7 cellular contexts compared by ENCODE assay signal in the genomic region with DNA sequence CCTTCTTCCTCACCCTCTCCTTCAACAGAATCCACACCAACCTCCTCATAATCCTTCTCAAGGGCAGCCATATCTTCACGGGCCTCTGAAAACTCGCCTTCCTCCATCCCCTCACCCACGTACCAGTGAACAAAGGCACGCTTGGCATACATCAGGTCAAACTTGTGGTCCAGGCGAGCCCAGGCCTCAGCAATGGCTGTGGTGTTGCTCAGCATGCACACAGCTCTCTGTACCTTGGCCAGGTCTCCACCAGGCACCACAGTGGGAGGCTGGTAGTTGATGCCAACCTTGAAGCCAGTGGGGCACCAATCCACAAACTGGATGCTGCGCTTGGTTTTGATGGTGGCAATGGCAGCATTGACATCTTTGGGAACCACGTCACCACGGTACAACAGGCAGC. TPM values are rescaled to one million over a fixed set of nuclear protein-coding genes. Genes with fewer than 3 reads are reported as not detected.
DNase-seq lines count a peak whose midpoint lies in the region; ATAC-seq and TF ChIP-seq lines count a peak whose summit lies in the region.
"Not testable (repeated sequence)": the region's sequence is repeated elsewhere in the genome, so short reads cannot be mapped to it uniquely, and the experiment has no call there.
"Had no signal": no experiment of that assay in that cellular context is flagged by ENCODE, and none has a peak within 500 bp of the region (broad histone marks: within the 10 kb centered on the region; RNA-seq: fewer than 3 reads in every experiment).

No MANE protein-coding gene starts in this region.

- in situ Hi-C loops in Panc1 (cut with HindIII; ENCODE audit: low pct_unique_long_range_greater_than_20kb, low sequenced_read_pairs): not testable (repeated sequence)

- H3K4me3 ChIP-seq in CD8-positive, alpha-beta T cell (ENCODE audit: low read depth, low read length); Panc1 (ENCODE audit: low read depth in 2 of 2, low read length in 2 of 2): not testable (repeated sequence)

- ATAC-seq in CD8-positive, alpha-beta T cell; Panc1; activated CD8-positive, alpha-beta T cell treated with anti-CD3 and anti-CD28 coated beads, Interleukin-2, amount 10 ng/mL, durations not matched to agents 7 days and 5 days; stimulated activated naive B cell treated with anti-CD40 and anti-IgM and Interleukin-4, amounts not matched to agents 10 μg/mL and 1 μg/mL and 100 μg/mL, for 72 hours (replicated peaks): not testable (repeated sequence)

- H3K27ac Mint-ChIP-seq in CD8-positive, alpha-beta T cell: peak overlapping the region; percentile 79
- H3K27ac Mint-ChIP-seq in activated CD8-positive, alpha-beta T cell treated with anti-CD3 and anti-CD28 coated beads, Interleukin-2, amount 10 ng/mL, durations not matched to agents 7 days and 5 days: peak overlapping the region; percentile 60
- peak overlapping the region; percentile 96 for H3K27ac Mint-ChIP-seq in activated naive CD8-positive, alpha-beta T cell
- peak overlapping the region in 5 of 6 donors; percentile 24 to 85 (median 79) for H3K27ac Mint-ChIP-seq in immature natural killer cell
- H3K27ac Mint-ChIP-seq in stimulated activated naive B cell treated with anti-CD40 and anti-IgM and Interleukin-4, amounts not matched to agents 10 μg/mL and 1 μg/mL and 100 μg/mL, for 72 hours: peak overlapping the region; percentile 42

- POLR2A ChIA-PET in CD8-positive, alpha-beta T cell (lab: Charles Lee): interaction anchor here (1.0 to 1.2 kb wide), 2 partner anchors 17 to 20 kb away, joined by 3 to 4 read pairs; a partner anchor contains a TSS
- POLR2A ChIA-PET in Panc1 (lab: Charles Lee): interaction anchor here (0.8 kb wide), 1 partner anchor 60 kb away, joined by 4 read pairs; no protein-coding TSS in a partner anchor
- POLR2A ChIA-PET in activated CD8-positive, alpha-beta T cell treated with anti-CD3 and anti-CD28 coated beads, Interleukin-2, amount 10 ng/mL, durations not matched to agents 7 days and 5 days (lab: Charles Lee): interaction anchor here (0.9 to 5.9 kb wide), 9 partner anchors 11 to 85 kb away, joined by 3 to 165 read pairs (median 4); a partner anchor contains a TSS

- not testable (repeated sequence) for H3K27me3 Mint-ChIP-seq in CD8-positive, alpha-beta T cell (ENCODE audit: low read depth); activated CD8-positive, alpha-beta T cell treated with anti-CD3 and anti-CD28 coated beads, Interleukin-2, amount 10 ng/mL, durations not matched to agents 7 days and 5 days (ENCODE audit: low read depth); activated naive CD8-positive, alpha-beta T cell; stimulated activated naive B cell treated with anti-CD40 and anti-IgM and Interleukin-4, amounts not matched to agents 10 μg/mL and 1 μg/mL and 100 μg/mL, for 72 hours
- H3K27me3 Mint-ChIP-seq in immature natural killer cell (ENCODE audit: low read depth in 3 of 3): peaks cover 14 to 29% (median 22%) of the 10 kb centered on the region in 3 donors

- H3K4me3 Mint-ChIP-seq in CD8-positive, alpha-beta T cell: peak overlapping the region; percentile 32
- H3K4me3 Mint-ChIP-seq in activated CD8-positive, alpha-beta T cell treated with anti-CD3 and anti-CD28 coated beads, Interleukin-2, amount 10 ng/mL, durations not matched to agents 7 days and 5 days: peak overlapping the region; percentile 7
- peak overlapping the region; percentile 51 for H3K4me3 Mint-ChIP-seq in activated naive CD8-positive, alpha-beta T cell
- peak overlapping the region in 3 of 5 donors; percentile 10 to 40 (median 38) for H3K4me3 Mint-ChIP-seq in immature natural killer cell
- H3K4me3 Mint-ChIP-seq in stimulated activated naive B cell treated with anti-CD40 and anti-IgM and Interleukin-4, amounts not matched to agents 10 μg/mL and 1 μg/mL and 100 μg/mL, for 72 hours: not testable (repeated sequence)

- not testable (repeated sequence) for TF ChIP-seq CTCF in CD8-positive, alpha-beta T cell (IDR thresholded peaks at IDR 0.05); Panc1 (IDR thresholded peaks at IDR 0.05)

- H3K9me3 Mint-ChIP-seq in CD8-positive, alpha-beta T cell; activated CD8-positive, alpha-beta T cell treated with anti-CD3 and anti-CD28 coated beads, Interleukin-2, amount 10 ng/mL, durations not matched to agents 7 days and 5 days (ENCODE audit: insufficient read depth); activated naive CD8-positive, alpha-beta T cell (ENCODE audit: low read depth); immature natural killer cell; stimulated activated naive B cell treated with anti-CD40 and anti-IgM and Interleukin-4, amounts not matched to agents 10 μg/mL and 1 μg/mL and 100 μg/mL, for 72 hours: not testable (repeated sequence)

- H3K27me3 ChIP-seq in CD8-positive, alpha-beta T cell (ENCODE audit: insufficient read depth, low read length); Panc1 (ENCODE audit: control insufficient read depth, insufficient read depth, low read length): not testable (repeated sequence)

- peaks cover 41% of the 10 kb centered on the region for H3K36me3 Mint-ChIP-seq in CD8-positive, alpha-beta T cell
- H3K36me3 Mint-ChIP-seq in activated CD8-positive, alpha-beta T cell treated with anti-CD3 and anti-CD28 coated beads, Interleukin-2, amount 10 ng/mL, durations not matched to agents 7 days and 5 days (ENCODE audit: low read depth): peaks cover 49% of the 10 kb centered on the region
- H3K36me3 Mint-ChIP-seq in activated naive CD8-positive, alpha-beta T cell: peaks cover 17% of the 10 kb centered on the region
- H3K36me3 Mint-ChIP-seq in immature natural killer cell: peaks cover 15 to 26% (median 21%) of the 10 kb centered on the region in 3 donors
- H3K36me3 Mint-ChIP-seq in stimulated activated naive B cell treated with anti-CD40 and anti-IgM and Interleukin-4, amounts not matched to agents 10 μg/mL and 1 μg/mL and 100 μg/mL, for 72 hours: peaks cover 36 to 44% of the 10 kb centered on the region in 2 donors

- CTCF ChIA-PET in CD8-positive, alpha-beta T cell (lab: Charles Lee): interaction anchor here (1.2 to 1.8 kb wide), 3 partner anchors 36 to 63 kb away, joined by 3 to 5 read pairs (median 3); no protein-coding TSS in a partner anchor
- CTCF ChIA-PET in Panc1 (lab: Charles Lee): not testable (repeated sequence)
- CTCF ChIA-PET in activated CD8-positive, alpha-beta T cell treated with anti-CD3 and anti-CD28 coated beads, Interleukin-2, amount 10 ng/mL, durations not matched to agents 7 days and 5 days (lab: Charles Lee): interaction anchor here (0.9 to 1.6 kb wide), 5 partner anchors 16 to 275 kb away, joined by 3 to 5 read pairs (median 4); no protein-coding TSS in a partner anchor

- intact Hi-C loops in CD8-positive, alpha-beta T cell (cut with DNase I, micrococcal nuclease); Panc1 (cut with micrococcal nuclease; ENCODE audit: unreplicated experiment): not testable (repeated sequence)

- H3K27ac ChIP-seq in CD8-positive, alpha-beta T cell (ENCODE audit: low read depth, low read length); Panc1 (ENCODE audit: low read length): not testable (repeated sequence)

- DNase-seq in CD8-positive, alpha-beta T cell; Panc1 (ENCODE audit: low read depth, low spot score); activated CD8-positive, alpha-beta T cell treated with anti-CD3 and anti-CD28 coated beads, Interleukin-2, amount 10 ng/mL, durations not matched to agents 7 days and 5 days; immature natural killer cell; stimulated activated naive B cell treated with anti-CD40 and anti-IgM and Interleukin-4, amounts not matched to agents 10 μg/mL and 1 μg/mL and 100 μg/mL, for 72 hours: not testable (repeated sequence)

- not testable (repeated sequence) for H3K9me3 ChIP-seq in CD8-positive, alpha-beta T cell (ENCODE audit: low read length); Panc1 (ENCODE audit: control insufficient read depth, insufficient read depth, low read depth, low read length)

- peaks cover 45% of the 10 kb centered on the region for H3K4me1 Mint-ChIP-seq in CD8-positive, alpha-beta T cell (ENCODE audit: low read depth)
- peaks cover 42% of the 10 kb centered on the region for H3K4me1 Mint-ChIP-seq in activated CD8-positive, alpha-beta T cell treated with anti-CD3 and anti-CD28 coated beads, Interleukin-2, amount 10 ng/mL, durations not matched to agents 7 days and 5 days (ENCODE audit: low read depth)
- peaks cover 40% of the 10 kb centered on the region for H3K4me1 Mint-ChIP-seq in activated naive CD8-positive, alpha-beta T cell (ENCODE audit: low read depth)
- peaks cover 37 to 48% of the 10 kb centered on the region in 2 donors for H3K4me1 Mint-ChIP-seq in immature natural killer cell
- peaks cover 24 to 47% of the 10 kb centered on the region in 2 donors for H3K4me1 Mint-ChIP-seq in stimulated activated naive B cell treated with anti-CD40 and anti-IgM and Interleukin-4, amounts not matched to agents 10 μg/mL and 1 μg/mL and 100 μg/mL, for 72 hours

- BruUV-seq in Panc1 (replicated peaks; lab: Mats Ljungman, UMichigan): TSS peak; percentile 89

- H3K36me3 ChIP-seq in CD8-positive, alpha-beta T cell (ENCODE audit: insufficient read depth, low read length): peaks cover 12% of the 10 kb centered on the region
- H3K36me3 ChIP-seq in Panc1 (ENCODE audit: control insufficient read depth, insufficient read depth, low read length): peaks cover 14% of the 10 kb centered on the region

- H3K4me1 ChIP-seq in CD8-positive, alpha-beta T cell (ENCODE audit: insufficient read depth, low read length): peaks cover 25% of the 10 kb centered on the region
- H3K4me1 ChIP-seq in Panc1 (ENCODE audit: control insufficient read depth, insufficient read depth, low read length): peaks cover 14% of the 10 kb centered on the region

RNA-seq across cellular contexts. Expression of a gene that starts 3.2 kb away (rescaled TPM):
- total RNA-seq in CD8-positive, alpha-beta T cell: 100 to 1,000 TPM; 103 to 105 TPM
- 1,275 TPM for total RNA-seq in Panc1 (2021; ENCODE audit: unreplicated experiment)
- polyA plus RNA-seq in Panc1 (2012; ENCODE audit: insufficient read length): 1,220 TPM
- 1,000 to 10,000 TPM; 2,302 to 2,333 TPM for total RNA-seq in activated CD8-positive, alpha-beta T cell treated with anti-CD3 and anti-CD28 coated beads, Interleukin-2, amount 10 ng/mL, durations not matched to agents 7 days and 5 days
- polyA plus RNA-seq in immature natural killer cell: 100 to 1,000 TPM; 477 to 869 (median 576) TPM

RNA-seq across cellular contexts. Expression of a gene that starts 17.3 kb away (rescaled TPM):
- total RNA-seq in CD8-positive, alpha-beta T cell: 100 to 1,000 TPM; 464 to 497 TPM
- 34.4 TPM for total RNA-seq in Panc1 (2021; ENCODE audit: unreplicated experiment)
- polyA plus RNA-seq in Panc1 (2012; ENCODE audit: insufficient read length): 32.6 TPM
- total RNA-seq in activated CD8-positive, alpha-beta T cell treated with anti-CD3 and anti-CD28 coated beads, Interleukin-2, amount 10 ng/mL, durations not matched to agents 7 days and 5 days: 10 to 100 TPM; 35.8 to 37.8 TPM
- polyA plus RNA-seq in immature natural killer cell: 10 to 100 TPM; 15.9 to 46.0 (median 39.6) TPM

RNA-seq across cellular contexts. Expression of a gene that starts 33.4 kb away (rescaled TPM):
- total RNA-seq in CD8-positive, alpha-beta T cell: under 1 TPM; 0.71 to 0.78 TPM
- total RNA-seq in Panc1 (2021; ENCODE audit: unreplicated experiment): 1.9 TPM
- 2.1 TPM for polyA plus RNA-seq in Panc1 (2012; ENCODE audit: insufficient read length)
- total RNA-seq in activated CD8-positive, alpha-beta T cell treated with anti-CD3 and anti-CD28 coated beads, Interleukin-2, amount 10 ng/mL, durations not matched to agents 7 days and 5 days: under 1 TPM in 1 of 2 experiments, not detected in 1; 0.16 TPM
- not detected for polyA plus RNA-seq in immature natural killer cell

RNA-seq across cellular contexts. Expression of a gene that starts 58.2 kb away (rescaled TPM):
- total RNA-seq in CD8-positive, alpha-beta T cell: 1 to 10 TPM; 4.7 to 5.6 TPM
- 4.7 TPM for total RNA-seq in Panc1 (2021; ENCODE audit: unreplicated experiment)
- 5.1 TPM for polyA plus RNA-seq in Panc1 (2012; ENCODE audit: insufficient read length)
- total RNA-seq in activated CD8-positive, alpha-beta T cell treated with anti-CD3 and anti-CD28 coated beads, Interleukin-2, amount 10 ng/mL, durations not matched to agents 7 days and 5 days: 1 to 10 TPM; 9.5 to 9.9 TPM
- 10 to 100 TPM; 11.0 to 22.5 (median 16.5) TPM for polyA plus RNA-seq in immature natural killer cell
- total RNA-seq: ascending aorta had no signal

Comparison
In these comparisons a context has a peak if more than half of its experiments do, and no peak if none do; other contexts are left out.
1. H3K27ac Mint-ChIP-seq: peak in every context shown above with its lines; median percentile 96 in activated naive CD8-positive, alpha-beta T cell; 79 in CD8-positive, alpha-beta T cell; 79 in immature natural killer cell; 60 in activated CD8-positive, alpha-beta T cell treated with anti-CD3 and anti-CD28 coated beads, Interleukin-2, amount 10 ng/mL, durations not matched to agents 7 days and 5 days; 42 in stimulated activated naive B cell treated with anti-CD40 and anti-IgM and Interleukin-4, amounts not matched to agents 10 μg/mL and 1 μg/mL and 100 μg/mL, for 72 hours.
2. RNA of a gene that starts 3.2 kb away (total RNA-seq): 2,302 to 2,333 TPM in activated CD8-positive, alpha-beta T cell treated with anti-CD3 and anti-CD28 coated beads, Interleukin-2, amount 10 ng/mL, durations not matched to agents 7 days and 5 days and 1,275 TPM in Panc1 (single experiment); 103 to 105 TPM in CD8-positive, alpha-beta T cell; every median in the first group is over 10 times any median in the second.
3. RNA of a gene that starts 17.3 kb away (total RNA-seq): 464 to 497 TPM in CD8-positive, alpha-beta T cell; 35.8 to 37.8 TPM in activated CD8-positive, alpha-beta T cell treated with anti-CD3 and anti-CD28 coated beads, Interleukin-2, amount 10 ng/mL, durations not matched to agents 7 days and 5 days and 34.4 TPM in Panc1 (single experiment); every median in the first group is over 10 times any median in the second.